Comparison of ENCODE assay signal across 1 cellular context in genomic region chr6:30411515-30412207, GRCh38.
TF ChIP-seq lines count a peak whose summit lies in the region.

No MANE protein-coding gene starts in this region.

TF ChIP-seq in HepG2, 621 proteins besides CTCF, POLR2A, EP300 and RAD21 (continued from another document):
- TF ChIP-seq GTF3A (CRISPR knock-in tag; conservative IDR thresholded peaks at IDR 0.05) (no peak), KLF16 (CRISPR knock-in tag; IDR thresholded peaks at IDR 0.05) (0 out of 4 replicates have a peak, but pooled peaks of 1 of the 2 experiments have one; percentile 35), ONECUT2 (CRISPR knock-in tag; IDR thresholded peaks at IDR 0.05) (no peak), HOXA9 (CRISPR knock-in tag; IDR thresholded peaks at IDR 0.05; ENCODE audit: borderline replicate concordance) (no peak), DMAP1 (CRISPR knock-in tag; IDR thresholded peaks at IDR 0.05) (no peak), ZNF567 (CRISPR knock-in tag; IDR thresholded peaks at IDR 0.05; ENCODE audit: borderline replicate concordance) (no peak), ZNF234 (CRISPR knock-in tag; conservative IDR thresholded peaks at IDR 0.05) (no peak)
- TF ChIP-seq, protein P1, sequence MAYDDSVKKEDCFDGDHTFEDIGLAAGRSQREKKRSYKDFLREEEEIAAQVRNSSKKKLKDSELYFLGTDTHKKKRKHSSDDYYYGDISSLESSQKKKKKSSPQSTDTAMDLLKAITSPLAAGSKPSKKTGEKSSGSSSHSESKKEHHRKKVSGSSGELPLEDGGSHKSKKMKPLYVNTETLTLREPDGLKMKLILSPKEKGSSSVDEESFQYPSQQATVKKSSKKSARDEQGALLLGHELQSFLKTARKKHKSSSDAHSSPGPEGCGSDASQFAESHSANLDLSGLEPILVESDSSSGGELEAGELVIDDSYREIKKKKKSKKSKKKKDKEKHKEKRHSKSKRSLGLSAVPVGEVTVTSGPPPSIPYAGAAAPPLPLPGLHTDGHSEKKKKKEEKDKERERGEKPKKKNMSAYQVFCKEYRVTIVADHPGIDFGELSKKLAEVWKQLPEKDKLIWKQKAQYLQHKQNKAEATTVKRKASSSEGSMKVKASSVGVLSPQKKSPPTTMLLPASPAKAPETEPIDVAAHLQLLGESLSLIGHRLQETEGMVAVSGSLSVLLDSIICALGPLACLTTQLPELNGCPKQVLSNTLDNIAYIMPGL (CRISPR knock-in tag; IDR thresholded peaks at IDR 0.05; ENCODE audit: borderline replicate concordance in 1 of 2, low read depth in 1 of 2), result 0 out of 4 replicates have a peak, but pooled peaks have one; percentile 19 to 23
- TF ChIP-seq, protein P2, sequence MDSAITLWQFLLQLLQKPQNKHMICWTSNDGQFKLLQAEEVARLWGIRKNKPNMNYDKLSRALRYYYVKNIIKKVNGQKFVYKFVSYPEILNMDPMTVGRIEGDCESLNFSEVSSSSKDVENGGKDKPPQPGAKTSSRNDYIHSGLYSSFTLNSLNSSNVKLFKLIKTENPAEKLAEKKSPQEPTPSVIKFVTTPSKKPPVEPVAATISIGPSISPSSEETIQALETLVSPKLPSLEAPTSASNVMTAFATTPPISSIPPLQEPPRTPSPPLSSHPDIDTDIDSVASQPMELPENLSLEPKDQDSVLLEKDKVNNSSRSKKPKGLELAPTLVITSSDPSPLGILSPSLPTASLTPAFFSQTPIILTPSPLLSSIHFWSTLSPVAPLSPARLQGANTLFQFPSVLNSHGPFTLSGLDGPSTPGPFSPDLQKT (CRISPR knock-in tag; IDR thresholded peaks at IDR 0.05; ENCODE audit: borderline replicate concordance), result no peak
- TF ChIP-seq, protein P3, sequence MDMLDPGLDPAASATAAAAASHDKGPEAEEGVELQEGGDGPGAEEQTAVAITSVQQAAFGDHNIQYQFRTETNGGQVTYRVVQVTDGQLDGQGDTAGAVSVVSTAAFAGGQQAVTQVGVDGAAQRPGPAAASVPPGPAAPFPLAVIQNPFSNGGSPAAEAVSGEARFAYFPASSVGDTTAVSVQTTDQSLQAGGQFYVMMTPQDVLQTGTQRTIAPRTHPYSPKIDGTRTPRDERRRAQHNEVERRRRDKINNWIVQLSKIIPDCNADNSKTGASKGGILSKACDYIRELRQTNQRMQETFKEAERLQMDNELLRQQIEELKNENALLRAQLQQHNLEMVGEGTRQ (IDR thresholded peaks at IDR 0.05; ENCODE audit: low read depth, low read length), result no peak
- TF ChIP-seq, protein P3 (CRISPR knock-in tag; IDR thresholded peaks at IDR 0.05; ENCODE audit: borderline replicate concordance), result peak; percentile 33; the same call in 1 of the 2 replicates
- TF ChIP-seq, protein P4, sequence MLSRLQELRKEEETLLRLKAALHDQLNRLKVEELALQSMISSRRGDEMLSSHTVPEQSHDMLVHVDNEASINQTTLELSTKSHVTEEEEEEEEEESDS (CRISPR knock-in tag; IDR thresholded peaks at IDR 0.05; ENCODE audit: borderline replicate concordance), result no peak
